8 cellular contexts compared by ENCODE assay signal in genomic region chr19:37779139-37780035, GRCh38. TPM values are rescaled to one million over a fixed set of nuclear protein-coding genes. Genes with fewer than 3 reads are reported as not detected.
DNase-seq lines count a peak whose midpoint lies in the region; ATAC-seq and TF ChIP-seq lines count a peak whose summit lies in the region.

Gene ZNF573 (minus strand): TSS chr19:37779586. CDS start chr19:37773729, 5,857 bp downstream.

- H3K4me2 ChIP-seq in OCI-LY3 (ENCODE audit: low read length): peak within 1 kb of the TSS; percentile 77

- H3K4me3 ChIP-seq in OCI-LY3 (ENCODE audit: low read length) (peak within 1 kb of the TSS; percentile 87), mononuclear cell (ENCODE audit: low read length) (peak within 1 kb of the TSS; percentile 62)

- H3K27me3 Mint-ChIP-seq in Calu3 (ENCODE audit: unreplicated experiment): no peaks in the 10 kb centered on the region

- H2AFZ ChIP-seq in OCI-LY3 (ENCODE audit: low read depth, low read length): peak within 1 kb of the TSS; percentile 98

- peaks cover 8% of the 10 kb centered on the region for H3K4me1 Mint-ChIP-seq in Calu3 (ENCODE audit: low read depth, unreplicated experiment)

- intact Hi-C loops in Calu3 (cut with micrococcal nuclease; ENCODE audit: unreplicated experiment): loop anchor here (2.0 to 10.0 kb wide), 2 partner anchors 61 to 185 kb away; partner anchors contain the start of genes ZNF540, ZNF571 and ZNF607

- peak within 1 kb of the TSS; percentile 96 for H3K4me3 Mint-ChIP-seq in Calu3 (ENCODE audit: low read depth, unreplicated experiment)

- peaks cover 20% of the 10 kb centered on the region for H3K36me3 Mint-ChIP-seq in Calu3 (ENCODE audit: insufficient read depth, unreplicated experiment)

- peaks cover 19% of the 10 kb centered on the region for H3K9me3 Mint-ChIP-seq in Calu3 (ENCODE audit: low read depth, unreplicated experiment)

- TF ChIP-seq CTCF in Calu3 (IDR thresholded peaks at IDR 0.05; ENCODE audit: unreplicated experiment) (no peak), OCI-LY3 (IDR thresholded peaks at IDR 0.05; ENCODE audit: low read depth, low read length) (no peak)

- DNase-seq in Calu3 (peak; percentile 86), HuH-7.5 (ENCODE audit: low spot score) (peak; percentile 78), activated T-cell treated with anti-CD3 and anti-CD28 coated beads for 24 hours (ENCODE audit: low read depth) (peak; percentile 76), epithelial cell of prostate (ENCODE audit: low read depth, low spot score) (peak; percentile 49)
- DNase-seq in stimulated activated CD8-positive, alpha-beta memory T cell treated with anti-CD3 and anti-CD28 coated beads, Interleukin-2, amount 100 ng/mL, for 48 hours (ENCODE audit: low read depth in 2 of 2): peak; percentile 48 to 72

- CTCF ChIA-PET in Calu3 (lab: Charles Lee): interaction anchor here (0.6 to 1.3 kb wide), 5 partner anchors 8 to 409 kb away, joined by 3 to 5 read pairs (median 4); partner anchors contain the start of genes ZNF527, ZNF540, ZNF571 and ZNF607

- H3K4me1 ChIP-seq in OCI-LY3 (ENCODE audit: low read length) (peaks cover 7% of the 10 kb centered on the region), mononuclear cell (ENCODE audit: insufficient read depth, low read length) (peaks cover 7% of the 10 kb centered on the region)

- peaks cover 6% of the 10 kb centered on the region for H3K36me3 ChIP-seq in OCI-LY3 (replicated peaks; ENCODE audit: low read depth, low read length)

- 0 out of 2 replicates have a peak, but pooled peaks cover 4% of the 10 kb centered on the region for H3K9me3 ChIP-seq in OCI-LY3 (ENCODE audit: insufficient read depth, low read length)
- no peaks in the 10 kb centered on the region for H3K9me3 ChIP-seq in mononuclear cell (ENCODE audit: low read depth, low read length)

- ATAC-seq in GM21447 (IDR thresholded peaks at IDR 0.05; ENCODE audit: unreplicated experiment): peak; percentile 84

- peak within 1 kb of the TSS; percentile 61 for H3K27ac ChIP-seq in OCI-LY3 (ENCODE audit: low read length)
- H3K27ac ChIP-seq in epithelial cell of prostate: peak within 1 kb of the TSS; percentile 80

- H3K79me2 ChIP-seq in OCI-LY3 (ENCODE audit: low read length): peaks cover 5% of the 10 kb centered on the region; the same call in 1 of the 2 replicates

- H3K27me3 ChIP-seq in OCI-LY3 (ENCODE audit: low read depth, low read length): no peaks in the 10 kb centered on the region
- H3K27me3 ChIP-seq in mononuclear cell (ENCODE audit: insufficient read depth, low read length): no peaks in the 10 kb centered on the region

- H3K9ac ChIP-seq in OCI-LY3 (ENCODE audit: low read length): peak within 1 kb of the TSS; percentile 86

- no TSS peak for BruUV-seq in Calu3 (replicated peaks; lab: Mats Ljungman, UMichigan)

- H4K20me1 ChIP-seq in OCI-LY3 (ENCODE audit: insufficient read depth, low read length): no peaks in the 10 kb centered on the region

- H3K27ac Mint-ChIP-seq in Calu3 (ENCODE audit: unreplicated experiment): peak within 1 kb of the TSS; percentile 83

RNA-seq across cellular contexts. Expression of gene ZNF573, which starts in this region (rescaled TPM):
- total RNA-seq in Calu3 (2022): 10.1 and 16.8 TPM in 2 replicates
- total RNA-seq in mononuclear cell: 3.1 TPM

Comparison
In these comparisons a context has a peak if more than half of its experiments do, and no peak if none do; other contexts are left out.
1. Peak in every context shown above with its lines: DNase-seq, ATAC-seq, H3K4me3 ChIP-seq and H3K27ac ChIP-seq.